8 cellular contexts compared by ENCODE assay signal in genomic region chr5:177457239-177458121, GRCh38. TPM values are rescaled to one million over a fixed set of nuclear protein-coding genes. Genes with fewer than 3 reads are reported as not detected.
DNase-seq lines count a peak whose midpoint lies in the region; ATAC-seq, FAIRE-seq and TF ChIP-seq lines count a peak whose summit lies in the region.

No MANE protein-coding gene starts in this region.

- CTCF ChIA-PET in mammary epithelial cell (lab: Charles Lee; ENCODE audit: low non-redundant PET), result interaction anchor here (0.5 to 1.0 kb wide), 5 partner anchors 19 to 440 kb away, joined by 3 to 9 read pairs (median 3); no protein-coding TSS in a partner anchor

- FAIRE-seq in A204.1 (lab: Jason Lieb, UNC), result peak; percentile 96

- no peak overlapping the region for H3K9ac ChIP-seq in mammary epithelial cell (ENCODE audit: insufficient read depth, low read length)

- no peak overlapping the region for H3K4me3 ChIP-seq in mammary epithelial cell (replicated peaks in 1 of 3; ENCODE audit: insufficient read depth in 1 of 3, low read depth in 2 of 3, low read length in 3 of 3)

- H3K79me2 ChIP-seq in mammary epithelial cell (ENCODE audit: insufficient read depth, low read length), result no peaks in the 10 kb centered on the region

- peaks cover 36% of the 10 kb centered on the region for H3K4me1 ChIP-seq in mammary epithelial cell (ENCODE audit: insufficient read depth, low read length)

- H3K27ac Mint-ChIP-seq in immature natural killer cell, result peak overlapping the region in 3 of 6 donors; percentile 3 to 66 (median 49)

- ATAC-seq in HG02759 (IDR thresholded peaks at IDR 0.05; ENCODE audit: unreplicated experiment), result peak; percentile 32

- H3K4me2 ChIP-seq in mammary epithelial cell (ENCODE audit: insufficient read depth, low read depth, low read length), result no peak overlapping the region

- H3K4me3 Mint-ChIP-seq in immature natural killer cell, result peak overlapping the region in 3 of 5 donors; percentile 44 to 51 (median 48)

- H3K27ac ChIP-seq in mammary epithelial cell (ENCODE audit: insufficient read depth, low read depth, low read length), result no peak overlapping the region

- H3K36me3 ChIP-seq in mammary epithelial cell (ENCODE audit: insufficient read depth, low read length), result no peaks in the 10 kb centered on the region

- TF ChIP-seq CTCF in GM12872 (IDR thresholded peaks at IDR 0.05; ENCODE audit: insufficient read depth, low read depth, low read length) (peak; percentile 75), mammary epithelial cell (conservative IDR thresholded peaks at IDR 0.05 in 1 of 2, IDR thresholded peaks at IDR 0.05 in 1 of 2; ENCODE audit: extremely low read depth in 1 of 2, insufficient read depth in 1 of 2, low read depth in 1 of 2, low read length in 2 of 2) (peak; percentile 44 to 64)

- in situ Hi-C loops in SK-MEL-5 (cut with HindIII; ENCODE audit: low pct_unique_long_range_greater_than_20kb, low sequenced_read_pairs), result no loop called here
- in situ Hi-C loops in mammary epithelial cell (cut with MboI; ENCODE audit: low sequenced_read_pairs in 2 of 2), result loop anchor here (5.0 to 10.0 kb wide), 3 partner anchors 55 to 133 kb away; partner anchors contain the start of gene PFN3 (in 1 of the 2)

- no peaks in the 10 kb centered on the region for H3K27me3 ChIP-seq in mammary epithelial cell (ENCODE audit: insufficient read depth, low read length)

- H4K20me1 ChIP-seq in mammary epithelial cell (ENCODE audit: insufficient read depth, low read length), result no peaks in the 10 kb centered on the region

- H3K9me3 ChIP-seq in mammary epithelial cell (replicated peaks; ENCODE audit: insufficient read depth, low read length), result no peaks in the 10 kb centered on the region

- H3K27me3 Mint-ChIP-seq in immature natural killer cell (ENCODE audit: low read depth in 3 of 3), result peaks cover 4 to 23% (median 17%) of the 10 kb centered on the region in 3 donors

- dilution Hi-C loops in mammary epithelial cell (cut with HindIII; ENCODE audit: low sequenced_read_pairs), result no loop called here

- no peak overlapping the region for H2AFZ ChIP-seq in mammary epithelial cell (ENCODE audit: low read depth, low read length)

- H3K9me3 Mint-ChIP-seq in immature natural killer cell, result no peaks in the 10 kb centered on the region

- intact Hi-C loops in mammary epithelial cell (cut with micrococcal nuclease), result loop anchor here (1.0 kb wide), 2 partner anchors 11 to 44 kb away; no protein-coding TSS in a partner anchor

- 52% methylated on average over 18 of the region's 24 CpGs for WGBS in mammary epithelial cell (ENCODE audit: low coverage, missing lambda C conversion rate)

- no TSS peak for BruUV-seq in mammary epithelial cell (replicated peaks; lab: Mats Ljungman, UMichigan)

- peaks cover 17 to 22% of the 10 kb centered on the region in 2 donors for H3K4me1 Mint-ChIP-seq in immature natural killer cell

- DNase-seq in NCI-H1092 treated with DMSO at 0.1 percent for 48 hours (lab: John Stamatoyannopoulos, UW) (peak; percentile 66), SK-MEL-5 (ENCODE audit: low read depth, low spot score) (peak; percentile 97), mammary epithelial cell (peak; percentile 94), immature natural killer cell (peak; percentile 71 to 75 (median 71)), smooth muscle cell of the brain vasculature (ENCODE audit: low read depth, low spot score) (peak; percentile 90)

- H3K36me3 Mint-ChIP-seq in immature natural killer cell, result no peaks in the 10 kb centered on the region

RNA-seq across cellular contexts. Expression of gene PRR7, which starts 10.9 kb away (rescaled TPM):
- 34.4 and 38.8 TPM in 2 replicates for total RNA-seq in SK-MEL-5 (2014; rRNA removed; shearing (Covaris generic))
- polyA plus RNA-seq in SK-MEL-5 (2015; cell fraction: cytosol; rRNA removed), result 179 and 188 TPM in 2 replicates
- polyA plus RNA-seq in SK-MEL-5 (2015; cell fraction: nucleus; rRNA removed), result 93.4 and 107 TPM in 2 replicates
- 10 to 100 TPM; 13.9 to 23.3 TPM for total RNA-seq in mammary epithelial cell
- polyA plus RNA-seq in mammary epithelial cell (14.2 TPM), immature natural killer cell (10 to 100 TPM in 2 of 3 donors, 1 to 10 TPM in 1; 9.6 to 25.4 (median 17.5) TPM)
- polyA minus RNA-seq in mammary epithelial cell, result 1.2 TPM

RNA-seq across cellular contexts. Expression of gene DBN1, which starts 16.0 kb away (rescaled TPM):
- 41.6 and 49.0 TPM in 2 replicates for total RNA-seq in SK-MEL-5 (2014; rRNA removed; shearing (Covaris generic))
- polyA plus RNA-seq in SK-MEL-5 (2015; cell fraction: cytosol; rRNA removed), result 50.4 and 53.9 TPM in 2 replicates
- polyA plus RNA-seq in SK-MEL-5 (2015; cell fraction: nucleus; rRNA removed), result 58.2 and 79.8 TPM in 2 replicates
- total RNA-seq in mammary epithelial cell, result 100 to 1,000 TPM in 1 of 2 donors, 10 to 100 TPM in 1; 80.3 to 107 TPM
- 35.0 TPM for polyA plus RNA-seq in mammary epithelial cell
- polyA minus RNA-seq in mammary epithelial cell, result 42.0 TPM
- polyA plus RNA-seq in immature natural killer cell, result 1 to 10 TPM in 2 of 3 donors, under 1 TPM in 1; 0.93 to 4.2 (median 2.8) TPM

RNA-seq across cellular contexts. Expression of gene GRK6, which starts 31.0 kb away (rescaled TPM):
- 18.9 and 19.4 TPM in 2 replicates for total RNA-seq in SK-MEL-5 (2014; rRNA removed; shearing (Covaris generic))
- polyA plus RNA-seq in SK-MEL-5 (2015; cell fraction: cytosol; rRNA removed), result 29.6 and 35.1 TPM in 2 replicates
- 16.4 and 25.6 TPM in 2 replicates for polyA plus RNA-seq in SK-MEL-5 (2015; cell fraction: nucleus; rRNA removed)
- total RNA-seq in mammary epithelial cell, result 10 to 100 TPM; 25.8 to 39.1 TPM
- polyA plus RNA-seq in mammary epithelial cell, result 28.7 TPM
- polyA minus RNA-seq in mammary epithelial cell, result 11.4 TPM
- polyA plus RNA-seq in immature natural killer cell, result 100 to 1,000 TPM; 102 to 129 (median 103) TPM

RNA-seq across cellular contexts. Expression of gene PDLIM7, which starts 39.9 kb away (rescaled TPM):
- total RNA-seq in SK-MEL-5 (2014; rRNA removed; shearing (Covaris generic)), result 15.8 and 16.8 TPM in 2 replicates
- 48.9 and 49.6 TPM in 2 replicates for polyA plus RNA-seq in SK-MEL-5 (2015; cell fraction: cytosol; rRNA removed)
- 73.8 and 84.8 TPM in 2 replicates for polyA plus RNA-seq in SK-MEL-5 (2015; cell fraction: nucleus; rRNA removed)
- 100 to 1,000 TPM; 235 to 259 TPM for total RNA-seq in mammary epithelial cell
- 103 TPM for polyA plus RNA-seq in mammary epithelial cell
- 95.3 TPM for polyA minus RNA-seq in mammary epithelial cell
- 1 to 10 TPM; 1.1 to 3.3 (median 2.3) TPM for polyA plus RNA-seq in immature natural killer cell

RNA-seq across cellular contexts. Expression of gene F12, which starts 48.1 kb away (rescaled TPM):
- total RNA-seq in SK-MEL-5 (2014; rRNA removed; shearing (Covaris generic)), result 6.0 and 8.2 TPM in 2 replicates
- 10.6 and 12.1 TPM in 2 replicates for polyA plus RNA-seq in SK-MEL-5 (2015; cell fraction: cytosol; rRNA removed)
- 25.7 and 27.4 TPM in 2 replicates for polyA plus RNA-seq in SK-MEL-5 (2015; cell fraction: nucleus; rRNA removed)
- total RNA-seq in mammary epithelial cell, result 1 to 10 TPM; 4.3 to 5.7 TPM
- 5.4 TPM for polyA plus RNA-seq in mammary epithelial cell
- polyA minus RNA-seq in mammary epithelial cell, result 0.88 TPM
- polyA plus RNA-seq in immature natural killer cell, result 1 to 10 TPM in 2 of 3 donors, not detected in 1; 1.3 to 2.3 TPM
